ENCODE assay signal across 19 cellular contexts in the genomic region with DNA sequence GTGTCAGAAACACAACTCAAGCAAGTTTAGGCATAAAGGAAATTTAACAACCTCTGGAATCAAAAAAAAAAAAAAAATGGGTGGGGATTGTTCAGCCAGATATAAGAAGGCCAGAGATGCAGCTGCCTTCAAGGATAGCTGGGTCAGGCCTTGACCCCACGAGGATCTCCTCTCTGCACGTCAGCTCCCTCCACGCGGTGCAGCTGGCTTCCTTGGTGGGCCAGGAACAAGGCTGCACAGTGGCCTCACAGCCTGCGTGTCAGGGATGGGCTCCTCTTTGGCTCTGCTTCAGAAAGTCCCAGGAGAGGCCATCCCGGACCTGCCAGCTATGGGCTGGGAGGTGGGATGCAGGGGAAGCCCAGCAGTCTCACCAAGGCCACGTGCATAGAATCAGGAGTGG. TPM values are rescaled to one million over a fixed set of nuclear protein-coding genes. Genes with fewer than 3 reads are reported as not detected.
"Had no signal": no experiment of that assay in that cellular context is flagged by ENCODE, and none has a peak within 500 bp of the region (broad histone marks: within the 10 kb centered on the region; RNA-seq: fewer than 3 reads in every experiment).

No MANE protein-coding gene starts in this region.

- H3K4me3 Mint-ChIP-seq: dendritic cell treated with granulocyte-macrophage colony-stimulating factor and Interleukin-4, amounts not matched to agents 40 ng/mL and 50 ng/mL, for 4 days; effector memory CD8-positive, alpha-beta T cell; memory B cell; mesothelial cell of epicardium; natural killer cell; type B pancreatic cell had no signal

- ATAC-seq: effector memory CD8-positive, alpha-beta T cell; gastrocnemius medialis; left lung; lower lobe of right lung had no signal

- H3K4me1 Mint-ChIP-seq: memory B cell, natural killer cell had no signal

- DNase-seq: effector memory CD8-positive, alpha-beta T cell; gastrocnemius medialis; islet precursor cell; left lung; lower lobe of right lung; natural killer cell; sigmoid colon; stimulated activated CD4-positive, alpha-beta T cell treated with anti-CD3 and anti-CD28 coated beads, Interleukin-2, amount 100 ng/mL, for 24 hours; stomach; thyroid gland had no signal

- H3K27me3 Mint-ChIP-seq: dendritic cell treated with granulocyte-macrophage colony-stimulating factor and Interleukin-4, amounts not matched to agents 40 ng/mL and 50 ng/mL, for 4 days; memory B cell; type B pancreatic cell had no signal

- H3K4me3 ChIP-seq: esophagus muscularis mucosa, gastrocnemius medialis, left lung, lower lobe of right lung, sigmoid colon, skin epidermis, stomach, thyroid gland, uterus had no signal

- H3K9me3 Mint-ChIP-seq: dendritic cell treated with granulocyte-macrophage colony-stimulating factor and Interleukin-4, amounts not matched to agents 40 ng/mL and 50 ng/mL, for 4 days; effector memory CD8-positive, alpha-beta T cell; memory B cell; mesothelial cell of epicardium; natural killer cell; type B pancreatic cell had no signal

- H3K27ac Mint-ChIP-seq: dendritic cell treated with granulocyte-macrophage colony-stimulating factor and Interleukin-4, amounts not matched to agents 40 ng/mL and 50 ng/mL, for 4 days; effector memory CD8-positive, alpha-beta T cell; memory B cell; mesothelial cell of epicardium; natural killer cell; type B pancreatic cell had no signal

- H3K36me3 Mint-ChIP-seq: memory B cell, mesothelial cell of epicardium, natural killer cell, type B pancreatic cell had no signal

- H3K27ac ChIP-seq: epithelial cell of prostate, esophagus muscularis mucosa, gastrocnemius medialis, left lung, lower lobe of right lung, sigmoid colon, skin epidermis, stomach, thyroid gland, uterus had no signal

RNA-seq across cellular contexts. Expression of a gene that starts 56.2 kb away (rescaled TPM):
- total RNA-seq: gastrocnemius medialis, pulmonary artery endothelial cell had no signal
